ENCODE assay signal across 13 cellular contexts in genomic region chrX:151609222-151609621, GRCh38. TPM values are rescaled to one million over a fixed set of nuclear protein-coding genes. Genes with fewer than 3 reads are reported as not detected.
DNase-seq lines count a peak whose midpoint lies in the region; ATAC-seq, FAIRE-seq and TF ChIP-seq lines count a peak whose summit lies in the region.
"Had no signal": no experiment of that assay in that cellular context is flagged by ENCODE, and none has a peak within 500 bp of the region (broad histone marks: within the 10 kb centered on the region; RNA-seq: fewer than 3 reads in every experiment).

No MANE protein-coding gene starts in this region.

- POLR2A ChIA-PET in A549 (lab: Yijun Ruan, JAX) = no interaction called here

- DNase-seq in A549 (ENCODE audit: low read depth in 1 of 2, low spot score in 1 of 2) = no peak
- peak; percentile 4 for DNase-seq in HuH-7 (ENCODE audit: low spot score)
- peak; percentile 60 for DNase-seq in MV-4-11 (lab: John Stamatoyannopoulos, UW)
- peak; percentile 6 for DNase-seq in epithelial cell of esophagus (ENCODE audit: low read depth)
- no peak for DNase-seq in lower lobe of right lung
- DNase-seq: DMS53, HCEC 1CT, HFFc6 had no signal

- no peak for TF ChIP-seq POLR2A in A549 (IDR thresholded peaks at IDR 0.05; ENCODE audit: low read length)

- TF ChIP-seq CTCF in A549 (IDR thresholded peaks at IDR 0.05) (no peak), epithelial cell of esophagus (IDR thresholded peaks at IDR 0.05; ENCODE audit: insufficient read depth, low read depth, low read length, missing control alignments) (no peak), lower lobe of right lung (IDR thresholded peaks at IDR 0.05) (no peak)

- no peak overlapping the region for H3K4me2 ChIP-seq in A549
- H3K4me2 ChIP-seq: BLaER1 had no signal

- no peaks in the 10 kb centered on the region for H3K27me3 ChIP-seq in lower lobe of right lung (ENCODE audit: low read depth)

- H3K9me3 ChIP-seq in A549 (no peaks in the 10 kb centered on the region), lower lobe of right lung (no peaks in the 10 kb centered on the region)
- H3K9me3 ChIP-seq: BLaER1 had no signal

- FAIRE-seq in A549 (lab: Jason Lieb, UNC) = peak; percentile 73
- FAIRE-seq: HTR-8/SVneo had no signal

- ATAC-seq in A549 (no peak), lower lobe of right lung (no peak), GM21447 (IDR thresholded peaks at IDR 0.05; ENCODE audit: unreplicated experiment) (no peak)

- no peak for TF ChIP-seq RAD21 in A549 (conservative IDR thresholded peaks at IDR 0.05 in 1 of 2, IDR thresholded peaks at IDR 0.05 in 1 of 2)

- CTCF ChIA-PET in A549 (lab: Yijun Ruan, JAX) = interaction anchor here (1.4 kb wide), 1 partner anchor 9 kb away, joined by 3 read pairs; no protein-coding TSS in a partner anchor

- intact Hi-C loops in lower lobe of right lung (cut with DNase I) = no loop called here

- H3K27ac ChIP-seq in A549 (no peak overlapping the region), lower lobe of right lung (no peak overlapping the region)
- H3K27ac ChIP-seq: BLaER1 had no signal

- no peak overlapping the region for H3K4me3 ChIP-seq in A549
- H3K4me3 ChIP-seq in epithelial cell of esophagus (ENCODE audit: low read length) = no peak overlapping the region
- H3K4me3 ChIP-seq in lower lobe of right lung = no peak overlapping the region
- H3K4me3 ChIP-seq: BLaER1 had no signal

- no peak for TF ChIP-seq EP300 in A549 (IDR thresholded peaks at IDR 0.05)

- no peaks in the 10 kb centered on the region for H3K4me1 ChIP-seq in A549
- H3K4me1 ChIP-seq in lower lobe of right lung = no peaks in the 10 kb centered on the region
- H3K4me1 ChIP-seq: BLaER1 had no signal

- WGBS in A549 (ENCODE audit: missing lambda C conversion rate) = 12% methylated on average over 5 of the region's 5 CpGs

- H3K36me3 ChIP-seq in lower lobe of right lung = no peaks in the 10 kb centered on the region
- H3K36me3 ChIP-seq: BLaER1 had no signal

TF ChIP-seq in A549, 52 proteins besides CTCF, POLR2A, EP300 and RAD21:
- no peak for TF ChIP-seq HOXB13 (CRISPR knock-in tag; IDR thresholded peaks at IDR 0.05; ENCODE audit: low read depth)
- TF ChIP-seq HMGXB4 (CRISPR knock-in tag; IDR thresholded peaks at IDR 0.05; ENCODE audit: borderline replicate concordance) = no peak
- no peak for TF ChIP-seq HOXB5 (CRISPR knock-in tag; IDR thresholded peaks at IDR 0.05)
- TF ChIP-seq JUNB (IDR thresholded peaks at IDR 0.05) = no peak
- no peak for TF ChIP-seq SMC3 (IDR thresholded peaks at IDR 0.05)
- TF ChIP-seq PHF8 (IDR thresholded peaks at IDR 0.05; ENCODE audit: borderline replicate concordance, low read depth) = no peak
- TF ChIP-seq CHD2 (IDR thresholded peaks at IDR 0.05; ENCODE audit: low read length, partially characterized antibody) = no peak
- no peak for TF ChIP-seq ZFP36 (IDR thresholded peaks at IDR 0.05; ENCODE audit: borderline replicate concordance, partially characterized antibody)
- TF ChIP-seq CEBPB (IDR thresholded peaks at IDR 0.05) = no peak
- no peak for TF ChIP-seq ZNF302 (CRISPR knock-in tag; IDR thresholded peaks at IDR 0.05)
- no peak for TF ChIP-seq REST (IDR thresholded peaks at IDR 0.05)
- no peak for TF ChIP-seq MYC (IDR thresholded peaks at IDR 0.05; ENCODE audit: borderline replicate concordance, low read length)
- TF ChIP-seq CHD4 (IDR thresholded peaks at IDR 0.05; ENCODE audit: borderline replicate concordance) = no peak
- TF ChIP-seq HDAC2 (IDR thresholded peaks at IDR 0.05) = no peak

RNA-seq across cellular contexts. Expression of gene PASD1, which starts 45.7 kb away (rescaled TPM):
- not detected in 2 replicates for polyA plus RNA-seq in A549 (2011; rRNA removed)
- not detected in 2 replicates for polyA plus RNA-seq in A549 (2012; cell fraction: cytosol; rRNA removed)
- polyA plus RNA-seq in A549 (2012; cell fraction: nucleus; rRNA removed) = not detected in 2 replicates
- not detected in 3 replicates for polyA plus RNA-seq in A549 (2017; fragmentation: RNase III; extraction: RNeasy Plus Mini Kit Qiagen cat#74134 plus additional on column Dnase treatment)
- not detected in 2 replicates for polyA minus RNA-seq in A549 (2011; rRNA and poly(A)+ RNA removed)
- total RNA-seq in lower lobe of right lung = not detected
- total RNA-seq: A673, H4, HFFc6 had no signal

Comparison
In these comparisons a context has a peak if more than half of its experiments do, and no peak if none do; other contexts are left out.
1. DNase-seq: peak in HuH-7 (single experiment), MV-4-11 (single experiment) and epithelial cell of esophagus (single experiment); none in A549 (0 of 2) and lower lobe of right lung (single experiment).